Comparison of ENCODE assay signal across 13 cellular contexts in the genomic region with DNA sequence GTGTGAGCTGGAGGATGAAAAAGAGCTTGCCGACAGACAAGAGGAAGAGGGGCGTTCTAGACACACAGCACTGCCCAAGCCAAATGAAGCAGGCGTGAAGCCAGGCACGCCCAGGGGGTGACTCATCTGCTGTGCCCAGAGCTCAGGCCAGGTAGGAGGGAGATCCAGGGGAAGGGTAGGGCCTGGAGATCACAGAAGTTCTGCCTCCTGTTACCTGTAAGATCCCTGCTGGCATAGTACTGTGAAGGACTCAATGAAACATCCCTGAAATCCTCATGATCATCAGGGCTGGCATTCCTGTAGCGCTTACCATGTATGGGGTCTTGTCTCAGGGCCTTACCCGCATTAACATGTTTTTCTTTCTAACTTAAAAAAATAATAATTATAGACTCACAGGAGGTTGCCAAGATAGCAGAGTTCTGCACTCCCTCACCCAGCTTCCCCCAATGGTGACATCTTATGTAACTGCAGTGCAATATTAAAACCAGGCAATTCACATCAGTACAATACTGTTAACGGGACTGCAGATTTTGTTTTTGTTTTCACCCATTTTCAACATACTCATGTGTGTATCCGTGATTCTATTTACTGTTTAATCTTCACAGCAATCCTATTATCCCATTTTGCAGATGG.
DNase-seq lines count a peak whose midpoint lies in the region; ATAC-seq and TF ChIP-seq lines count a peak whose summit lies in the region.
"Had no signal": no experiment of that assay in that cellular context is flagged by ENCODE, and none has a peak within 500 bp of the region (broad histone marks: within the 10 kb centered on the region; RNA-seq: fewer than 3 reads in every experiment).

No MANE protein-coding gene starts in this region.

- no peaks in the 10 kb centered on the region for H3K9me3 ChIP-seq in tibial nerve
- H3K9me3 ChIP-seq: A549, upper lobe of left lung had no signal

- H3K27me3 Mint-ChIP-seq in activated CD8-positive, alpha-beta T cell treated with anti-CD3 and anti-CD28 coated beads, Interleukin-2, amount 10 ng/mL, durations not matched to agents 7 days and 5 days (ENCODE audit: low read depth), result no peaks in the 10 kb centered on the region
- H3K27me3 Mint-ChIP-seq in activated CD8-positive, alpha-beta T cell treated with anti-CD3 and anti-CD28 coated beads for 36 hours, result no peaks in the 10 kb centered on the region
- H3K27me3 Mint-ChIP-seq in brain, result no peaks in the 10 kb centered on the region
- no peaks in the 10 kb centered on the region for H3K27me3 Mint-ChIP-seq in mesothelial cell of epicardium (ENCODE audit: low read depth)

- intact Hi-C loops in activated CD8-positive, alpha-beta T cell treated with anti-CD3 and anti-CD28 coated beads for 36 hours (cut with micrococcal nuclease), result loop anchor here (10.0 kb wide), 1 partner anchor 63 kb away; no protein-coding TSS in a partner anchor

- no peaks in the 10 kb centered on the region for H3K36me3 ChIP-seq in tibial nerve
- H3K36me3 ChIP-seq: upper lobe of left lung had no signal

- no peak for TF ChIP-seq EP300 in tibial nerve (IDR thresholded peaks at IDR 0.05)

- peaks cover 0 to 29% (median 20%) of the 10 kb centered on the region in 4 donors for H3K4me1 ChIP-seq in tibial nerve

- H3K9me3 Mint-ChIP-seq in activated CD8-positive, alpha-beta T cell treated with anti-CD3 and anti-CD28 coated beads, Interleukin-2, amount 10 ng/mL, durations not matched to agents 7 days and 5 days (ENCODE audit: insufficient read depth), result no peaks in the 10 kb centered on the region
- no peaks in the 10 kb centered on the region for H3K9me3 Mint-ChIP-seq in activated CD8-positive, alpha-beta T cell treated with anti-CD3 and anti-CD28 coated beads for 36 hours
- H3K9me3 Mint-ChIP-seq in brain (peaks cover 0 to 4% (median 0%) of the 10 kb centered on the region in 5 experiments), mesothelial cell of epicardium (peaks cover 3% of the 10 kb centered on the region)

- peaks cover 38% of the 10 kb centered on the region for H3K36me3 Mint-ChIP-seq in activated CD8-positive, alpha-beta T cell treated with anti-CD3 and anti-CD28 coated beads, Interleukin-2, amount 10 ng/mL, durations not matched to agents 7 days and 5 days (ENCODE audit: low read depth)
- H3K36me3 Mint-ChIP-seq in activated CD8-positive, alpha-beta T cell treated with anti-CD3 and anti-CD28 coated beads for 36 hours (ENCODE audit: low read depth), result no peaks in the 10 kb centered on the region
- H3K36me3 Mint-ChIP-seq in brain, result peaks cover 7% of the 10 kb centered on the region
- H3K36me3 Mint-ChIP-seq in mesothelial cell of epicardium, result no peaks in the 10 kb centered on the region

- peaks cover 58% of the 10 kb centered on the region for H3K4me1 Mint-ChIP-seq in activated CD8-positive, alpha-beta T cell treated with anti-CD3 and anti-CD28 coated beads, Interleukin-2, amount 10 ng/mL, durations not matched to agents 7 days and 5 days (ENCODE audit: low read depth)
- H3K4me1 Mint-ChIP-seq in activated CD8-positive, alpha-beta T cell treated with anti-CD3 and anti-CD28 coated beads for 36 hours (ENCODE audit: low read depth), result peaks cover 26% of the 10 kb centered on the region
- H3K4me1 Mint-ChIP-seq in brain, result peaks cover 51% of the 10 kb centered on the region
- peaks cover 20% of the 10 kb centered on the region for H3K4me1 Mint-ChIP-seq in mesothelial cell of epicardium

- no peaks in the 10 kb centered on the region for H3K27me3 ChIP-seq in tibial nerve
- H3K27me3 ChIP-seq: upper lobe of left lung had no signal

- H3K27ac Mint-ChIP-seq in activated CD8-positive, alpha-beta T cell treated with anti-CD3 and anti-CD28 coated beads, Interleukin-2, amount 10 ng/mL, durations not matched to agents 7 days and 5 days, result peak overlapping the region; percentile 48
- H3K27ac Mint-ChIP-seq in activated CD8-positive, alpha-beta T cell treated with anti-CD3 and anti-CD28 coated beads for 36 hours, result no peak overlapping the region
- H3K27ac Mint-ChIP-seq in brain (peak overlapping the region in 4 of 5 experiments; percentile 17 to 87 (median 69)), mesothelial cell of epicardium (peak overlapping the region; percentile 91)

- DNase-seq in activated CD8-positive, alpha-beta T cell treated with anti-CD3 and anti-CD28 coated beads, Interleukin-2, amount 10 ng/mL, durations not matched to agents 7 days and 5 days, result no peak
- DNase-seq in activated CD8-positive, alpha-beta T cell treated with anti-CD3 and anti-CD28 coated beads for 36 hours, result no peak
- no peak for DNase-seq in mesothelial cell of epicardium (ENCODE audit: low spot score in 2 of 2, unreplicated experiment in 2 of 2)
- no peak for DNase-seq in tibial nerve (ENCODE audit: low spot score in 2 of 2)
- no peak for DNase-seq in HK-2 (ENCODE audit: unreplicated experiment)
- DNase-seq: activated CD4-positive, alpha-beta T cell treated with anti-CD3 and anti-CD28 coated beads, Interleukin-2, amount 50 U/mL, for 48 hours; NCI-H748 treated with DMSO at 0.1 percent for 48 hours; stimulated activated CD4-positive, alpha-beta T cell treated with anti-CD3 and anti-CD28 coated beads, Interleukin-4, amount 100 ng/mL, for 4 hours; upper lobe of left lung had no signal

- CTCF ChIA-PET in activated CD8-positive, alpha-beta T cell treated with anti-CD3 and anti-CD28 coated beads, Interleukin-2, amount 10 ng/mL, durations not matched to agents 7 days and 5 days (lab: Charles Lee), result no interaction called here
- CTCF ChIA-PET in activated CD8-positive, alpha-beta T cell treated with anti-CD3 and anti-CD28 coated beads for 36 hours (lab: Charles Lee), result no interaction called here

- TF ChIP-seq POLR2A in tibial nerve (IDR thresholded peaks at IDR 0.05), result no peak

- no peak for TF ChIP-seq CTCF in activated CD8-positive, alpha-beta T cell treated with anti-CD3 and anti-CD28 coated beads for 36 hours (IDR thresholded peaks at IDR 0.05)
- TF ChIP-seq CTCF in brain (conservative IDR thresholded peaks at IDR 0.05) (no peak), mesothelial cell of epicardium (IDR thresholded peaks at IDR 0.05; ENCODE audit: unreplicated experiment) (no peak), tibial nerve (IDR thresholded peaks at IDR 0.05) (no peak)

- peak overlapping the region; percentile 53 to 89 (median 71) for H3K27ac ChIP-seq in tibial nerve
- H3K27ac ChIP-seq: A549 had no signal

- no peak for ATAC-seq in activated CD8-positive, alpha-beta T cell treated with anti-CD3 and anti-CD28 coated beads, Interleukin-2, amount 10 ng/mL, durations not matched to agents 7 days and 5 days
- no peak for ATAC-seq in activated CD8-positive, alpha-beta T cell treated with anti-CD3 and anti-CD28 coated beads for 36 hours
- no peak for ATAC-seq in GM19351 (IDR thresholded peaks at IDR 0.05; ENCODE audit: unreplicated experiment)
- ATAC-seq in HG03571 (IDR thresholded peaks at IDR 0.05; ENCODE audit: unreplicated experiment), result no peak

- 81 to 86% methylated on average over 8 of the region's 8 CpGs for WGBS in tibial nerve, 2 donors

- POLR2A ChIA-PET in activated CD8-positive, alpha-beta T cell treated with anti-CD3 and anti-CD28 coated beads, Interleukin-2, amount 10 ng/mL, durations not matched to agents 7 days and 5 days (lab: Charles Lee), result no interaction called here
- POLR2A ChIA-PET in activated CD8-positive, alpha-beta T cell treated with anti-CD3 and anti-CD28 coated beads for 36 hours (lab: Charles Lee), result interaction anchor here (0.6 to 1.6 kb wide), 2 partner anchors 35 to 41 kb away, joined by 3 read pairs; no protein-coding TSS in a partner anchor

- no peak overlapping the region for H3K4me3 ChIP-seq in tibial nerve
- H3K4me3 ChIP-seq: A549, upper lobe of left lung had no signal

- no peak overlapping the region for H3K4me3 Mint-ChIP-seq in activated CD8-positive, alpha-beta T cell treated with anti-CD3 and anti-CD28 coated beads, Interleukin-2, amount 10 ng/mL, durations not matched to agents 7 days and 5 days
- no peak overlapping the region for H3K4me3 Mint-ChIP-seq in activated CD8-positive, alpha-beta T cell treated with anti-CD3 and anti-CD28 coated beads for 36 hours
- H3K4me3 Mint-ChIP-seq in brain (no peak overlapping the region), mesothelial cell of epicardium (no peak overlapping the region)
